30 cellular contexts compared by ENCODE assay signal in the genomic region with DNA sequence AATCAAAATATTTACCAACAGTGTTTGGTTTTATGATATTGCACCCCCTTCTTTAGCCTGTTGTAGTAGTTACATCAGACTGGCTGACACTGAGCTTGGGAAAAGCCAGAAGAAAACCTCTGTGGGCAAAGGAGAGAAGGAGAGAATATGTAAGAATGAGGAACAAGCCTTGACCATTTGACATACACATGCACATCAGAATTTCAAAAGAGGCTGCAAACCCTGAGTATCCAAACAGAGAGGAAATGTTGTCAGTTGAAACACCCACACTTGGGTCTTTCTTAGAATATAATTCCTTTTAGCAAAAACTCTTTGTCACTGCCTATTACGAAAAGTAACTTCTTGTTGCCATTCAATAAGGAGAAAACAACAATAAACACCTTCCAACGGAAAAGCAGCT.
"Had no signal": no experiment of that assay in that cellular context is flagged by ENCODE, and none has a peak within 500 bp of the region (broad histone marks: within the 10 kb centered on the region; RNA-seq: fewer than 3 reads in every experiment).

No MANE protein-coding gene starts in this region.

- H3K4me3 Mint-ChIP-seq: activated CD4-positive, alpha-beta memory T cell treated with anti-CD3 and anti-CD28 coated beads for 36 hours; activated CD4-positive, alpha-beta T cell treated with anti-CD3 and anti-CD28 coated beads, Interleukin-2, amount 10 ng/mL, durations not matched to agents 24 days and 14 days; activated naive CD4-positive, alpha-beta T cell treated with anti-CD3 and anti-CD28 coated beads, Interleukin-2, amount 10 ng/mL, durations not matched to agents 7 days and 5 days; activated T-cell treated with anti-CD3 and anti-CD28 coated beads, Interleukin-2, amount 50 U/mL, for 24 hours; central memory CD8-positive, alpha-beta T cell; nephron progenitor cell; stimulated activated naive B cell treated with anti-CD40 and anti-IgM and Interleukin-4, amounts not matched to agents 10 μg/mL and 1 μg/mL and 100 μg/mL, for 72 hours had no signal

- ATAC-seq: gastrocnemius medialis; pancreas; stimulated activated naive B cell treated with anti-CD40 and anti-IgM and Interleukin-4, amounts not matched to agents 10 μg/mL and 1 μg/mL and 100 μg/mL, for 72 hours had no signal

- H3K4me1 Mint-ChIP-seq: activated CD4-positive, alpha-beta T cell treated with anti-CD3 and anti-CD28 coated beads, Interleukin-2, amount 10 ng/mL, durations not matched to agents 24 days and 14 days; activated naive CD4-positive, alpha-beta T cell treated with anti-CD3 and anti-CD28 coated beads, Interleukin-2, amount 10 ng/mL, durations not matched to agents 7 days and 5 days; central memory CD8-positive, alpha-beta T cell; naive B cell; stimulated activated naive B cell treated with anti-CD40 and anti-IgM and Interleukin-4, amounts not matched to agents 10 μg/mL and 1 μg/mL and 100 μg/mL, for 72 hours had no signal

- H3K4me1 ChIP-seq: gastrocnemius medialis, left ventricle myocardium inferior, pancreas, prostate gland, sigmoid colon, stomach, suprapubic skin had no signal

- DNase-seq: activated CD4-positive, alpha-beta memory T cell treated with anti-CD3 and anti-CD28 coated beads for 36 hours; activated CD4-positive, alpha-beta T cell treated with anti-CD3 and anti-CD28 coated beads, Interleukin-2, amount 10 ng/mL, durations not matched to agents 24 days and 14 days; activated CD4-positive, CD25-positive, alpha-beta regulatory T cell treated with anti-CD3 and anti-CD28 coated beads, Interleukin-2, amount 50 U/mL, for 72 hours; activated CD8-positive, alpha-beta memory T cell treated with anti-CD3 and anti-CD28 coated beads, Interleukin-2, amount 50 U/mL, for 4 hours; activated gamma-delta T cell; activated naive CD4-positive, alpha-beta T cell treated with anti-CD3 and anti-CD28 coated beads, Interleukin-2, amount 10 ng/mL, durations not matched to agents 7 days and 5 days; activated T-cell treated with anti-CD3 and anti-CD28 coated beads, Interleukin-2, amount 50 U/mL, for 24 hours; amygdala; dermis blood vessel endothelial cell; effector memory CD4-positive, alpha-beta T cell; gastrocnemius medialis; glutamatergic neuron; islet precursor cell; naive B cell; nephron progenitor cell; pancreas; sigmoid colon; small intestine; stimulated activated CD4-positive, alpha-beta T cell treated with anti-CD3 and anti-CD28 coated beads, Interleukin-4, amount 100 ng/mL, for 4 hours; stimulated activated CD8-positive, alpha-beta memory T cell treated with anti-CD3 and anti-CD28 coated beads, Interleukin-4, amount 100 ng/mL, for 48 hours; stimulated activated naive B cell treated with anti-CD40 and anti-IgM and Interleukin-4, amounts not matched to agents 10 μg/mL and 1 μg/mL and 100 μg/mL, for 72 hours; stomach; T-helper 1 cell; WERI-Rb-1 had no signal

- H3K27me3 ChIP-seq: gastrocnemius medialis, neutrophil, pancreas, sigmoid colon, stomach, suprapubic skin, tibial artery had no signal

- H3K27ac ChIP-seq: gastrocnemius medialis, left ventricle myocardium inferior, neutrophil, pancreas, prostate gland, sigmoid colon, stomach, suprapubic skin, WERI-Rb-1 had no signal

- H3K36me3 ChIP-seq: gastrocnemius medialis, left ventricle myocardium inferior, neutrophil, pancreas, prostate gland, sigmoid colon, stomach, suprapubic skin, tibial artery, WERI-Rb-1 had no signal

- H3K36me3 Mint-ChIP-seq: activated CD4-positive, alpha-beta memory T cell treated with anti-CD3 and anti-CD28 coated beads for 36 hours; activated naive CD4-positive, alpha-beta T cell treated with anti-CD3 and anti-CD28 coated beads, Interleukin-2, amount 10 ng/mL, durations not matched to agents 7 days and 5 days; naive B cell; stimulated activated naive B cell treated with anti-CD40 and anti-IgM and Interleukin-4, amounts not matched to agents 10 μg/mL and 1 μg/mL and 100 μg/mL, for 72 hours had no signal

- H3K9me3 ChIP-seq: gastrocnemius medialis, left ventricle myocardium inferior, neutrophil, pancreas, prostate gland, sigmoid colon, stomach, suprapubic skin, tibial artery had no signal

- H3K27ac Mint-ChIP-seq: activated CD4-positive, alpha-beta memory T cell treated with anti-CD3 and anti-CD28 coated beads for 36 hours; activated CD4-positive, alpha-beta T cell treated with anti-CD3 and anti-CD28 coated beads, Interleukin-2, amount 10 ng/mL, durations not matched to agents 24 days and 14 days; activated naive CD4-positive, alpha-beta T cell treated with anti-CD3 and anti-CD28 coated beads, Interleukin-2, amount 10 ng/mL, durations not matched to agents 7 days and 5 days; activated T-cell treated with anti-CD3 and anti-CD28 coated beads, Interleukin-2, amount 50 U/mL, for 24 hours; naive B cell; nephron progenitor cell; stimulated activated naive B cell treated with anti-CD40 and anti-IgM and Interleukin-4, amounts not matched to agents 10 μg/mL and 1 μg/mL and 100 μg/mL, for 72 hours had no signal

- H3K4me3 ChIP-seq: gastrocnemius medialis, left ventricle myocardium inferior, pancreas, prostate gland, sigmoid colon, stomach, suprapubic skin, tibial artery had no signal

- H3K9me3 Mint-ChIP-seq: activated CD4-positive, alpha-beta memory T cell treated with anti-CD3 and anti-CD28 coated beads for 36 hours; activated CD4-positive, alpha-beta T cell treated with anti-CD3 and anti-CD28 coated beads, Interleukin-2, amount 10 ng/mL, durations not matched to agents 24 days and 14 days; activated naive CD4-positive, alpha-beta T cell treated with anti-CD3 and anti-CD28 coated beads, Interleukin-2, amount 10 ng/mL, durations not matched to agents 7 days and 5 days; activated T-cell treated with anti-CD3 and anti-CD28 coated beads, Interleukin-2, amount 50 U/mL, for 24 hours; central memory CD8-positive, alpha-beta T cell; nephron progenitor cell had no signal
